In the genomic region with DNA sequence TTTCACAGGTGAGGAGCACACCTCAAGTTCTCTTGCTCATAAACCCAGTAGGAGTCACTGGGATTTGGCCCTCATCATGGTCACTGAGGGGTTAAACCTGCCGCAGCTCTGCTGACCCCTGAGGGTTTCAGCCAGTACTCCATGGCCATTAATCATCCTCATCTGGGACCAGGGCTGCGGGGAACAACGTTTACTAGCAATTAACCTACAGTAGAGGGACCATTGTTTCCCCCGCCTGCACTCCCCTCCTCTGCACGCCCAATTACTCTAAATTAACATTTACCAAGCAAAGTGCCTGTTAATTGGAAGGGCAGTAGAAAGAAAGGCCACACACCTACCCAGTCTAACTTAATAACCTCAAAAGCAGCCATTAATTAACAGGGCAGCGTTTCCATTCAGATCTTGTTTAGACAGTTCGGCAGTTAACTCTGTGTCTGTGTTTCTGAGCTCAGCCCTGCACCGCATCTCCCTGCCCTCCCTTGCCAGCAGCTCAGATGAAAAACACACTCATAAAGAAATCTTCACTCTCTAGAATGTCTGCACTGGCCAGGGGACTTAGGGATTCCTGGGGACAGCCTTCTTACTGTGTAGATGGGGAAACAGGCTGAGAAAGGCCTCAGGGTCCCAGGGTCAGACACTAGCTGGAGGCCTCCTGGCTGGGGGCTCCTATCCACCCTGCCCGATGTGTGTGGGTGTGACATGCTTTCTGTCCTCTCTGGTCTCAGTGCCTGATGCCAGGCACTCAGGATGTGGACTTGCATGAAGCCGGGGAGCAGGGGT, we compare ENCODE assay signal across 13 cellular contexts. TPM values are rescaled to one million over a fixed set of nuclear protein-coding genes. Genes with fewer than 3 reads are reported as not detected.
DNase-seq lines count a peak whose midpoint lies in the region; ATAC-seq and TF ChIP-seq lines count a peak whose summit lies in the region.
"Had no signal": no experiment of that assay in that cellular context is flagged by ENCODE, and none has a peak within 500 bp of the region (broad histone marks: within the 10 kb centered on the region; RNA-seq: fewer than 3 reads in every experiment).

No MANE protein-coding gene starts in this region.

- in situ Hi-C loops in brain microvascular endothelial cell (cut with HindIII; ENCODE audit: low pct_ligation_motif_present, low sequenced_read_pairs): no loop called here

- no peak overlapping the region for H3K27ac Mint-ChIP-seq in Calu3 (ENCODE audit: unreplicated experiment)

- no peak overlapping the region for H3K4me3 Mint-ChIP-seq in Calu3 (ENCODE audit: low read depth, unreplicated experiment)

- H3K27me3 Mint-ChIP-seq in Calu3 (ENCODE audit: unreplicated experiment): peaks cover 15% of the 10 kb centered on the region

- CTCF ChIA-PET in HEK293T (lab: Yijun Ruan, JAX): no interaction called here
- CTCF ChIA-PET in Calu3 (lab: Charles Lee): interaction anchor here (0.5 kb wide), 1 partner anchor 7 kb away, joined by 4 read pairs; no protein-coding TSS in a partner anchor

- H3K9me3 ChIP-seq in neuron (ENCODE audit: low read length): no peaks in the 10 kb centered on the region
- H3K9me3 ChIP-seq: heart left ventricle, thyroid gland had no signal

- H3K9me3 Mint-ChIP-seq in Calu3 (ENCODE audit: low read depth, unreplicated experiment): no peaks in the 10 kb centered on the region

- H3K27me3 ChIP-seq in brain microvascular endothelial cell (replicated peaks): no peaks in the 10 kb centered on the region
- no peaks in the 10 kb centered on the region for H3K27me3 ChIP-seq in neuron (ENCODE audit: insufficient read depth, low read length)
- H3K27me3 ChIP-seq: thyroid gland had no signal

- H3K4me3 ChIP-seq in brain microvascular endothelial cell (ENCODE audit: low read depth, low read length): no peak overlapping the region
- H3K4me3 ChIP-seq in neuron (ENCODE audit: low read length): peak overlapping the region; percentile 39
- H3K4me3 ChIP-seq: heart left ventricle, thyroid gland had no signal

- TF ChIP-seq CTCF in brain microvascular endothelial cell (IDR thresholded peaks at IDR 0.05; ENCODE audit: low read depth, low read length, missing control alignments) (peak; percentile 58), Calu3 (IDR thresholded peaks at IDR 0.05; ENCODE audit: unreplicated experiment) (no peak)

- peak; percentile 74 for DNase-seq in HEK293T (ENCODE audit: extremely low spot score)
- peak; percentile 75 for DNase-seq in NCI-H2227 (lab: John Stamatoyannopoulos, UW; ENCODE audit: unreplicated experiment)
- no peak for DNase-seq in brain microvascular endothelial cell
- DNase-seq in activated effector memory CD4-positive, alpha-beta T cell treated with anti-CD3 and anti-CD28 coated beads, Interleukin-2, amount 50 U/mL, for 16 hours: no peak
- DNase-seq in head of caudate nucleus: no peak
- no peak for DNase-seq in Calu3
- DNase-seq: activated naive CD4-positive, alpha-beta T cell treated with anti-CD3 and anti-CD28 coated beads, Interleukin-2, amount 50 U/mL, for 16 hours; effector memory CD4-positive, alpha-beta T cell; heart left ventricle; NCI-H446 treated with DMSO at 0.1 percent for 48 hours; thyroid gland had no signal

- POLR2A ChIA-PET in HEK293T (lab: Yijun Ruan, JAX): no interaction called here

- BruUV-seq in Calu3 (replicated peaks; lab: Mats Ljungman, UMichigan): no TSS peak

- H3K4me1 Mint-ChIP-seq in Calu3 (ENCODE audit: low read depth, unreplicated experiment): peaks cover 16% of the 10 kb centered on the region

- H2AFZ ChIP-seq in neuron (ENCODE audit: low read depth, low read length): peak overlapping the region; percentile 59

- ATAC-seq in HG02623 (IDR thresholded peaks at IDR 0.05; ENCODE audit: unreplicated experiment): no peak

- no peak overlapping the region for H3K27ac ChIP-seq in brain microvascular endothelial cell
- H3K27ac ChIP-seq: heart left ventricle, thyroid gland had no signal

- peaks cover 61% of the 10 kb centered on the region for H3K4me1 ChIP-seq in neuron (ENCODE audit: insufficient read depth, low read length)
- H3K4me1 ChIP-seq: heart left ventricle had no signal

- no peaks in the 10 kb centered on the region for H3K36me3 ChIP-seq in brain microvascular endothelial cell (replicated peaks)
- no peaks in the 10 kb centered on the region for H3K36me3 ChIP-seq in neuron (ENCODE audit: insufficient read depth, low read length)
- H3K36me3 ChIP-seq: heart left ventricle, thyroid gland had no signal

- intact Hi-C loops in head of caudate nucleus (cut with DNase I) (no loop called here), Calu3 (cut with micrococcal nuclease; ENCODE audit: unreplicated experiment) (no loop called here)

- no peaks in the 10 kb centered on the region for H3K36me3 Mint-ChIP-seq in Calu3 (ENCODE audit: insufficient read depth, unreplicated experiment)

TF ChIP-seq in HEK293T, 16 proteins besides CTCF, POLR2A, EP300 and RAD21:
- TF ChIP-seq, protein P1, sequence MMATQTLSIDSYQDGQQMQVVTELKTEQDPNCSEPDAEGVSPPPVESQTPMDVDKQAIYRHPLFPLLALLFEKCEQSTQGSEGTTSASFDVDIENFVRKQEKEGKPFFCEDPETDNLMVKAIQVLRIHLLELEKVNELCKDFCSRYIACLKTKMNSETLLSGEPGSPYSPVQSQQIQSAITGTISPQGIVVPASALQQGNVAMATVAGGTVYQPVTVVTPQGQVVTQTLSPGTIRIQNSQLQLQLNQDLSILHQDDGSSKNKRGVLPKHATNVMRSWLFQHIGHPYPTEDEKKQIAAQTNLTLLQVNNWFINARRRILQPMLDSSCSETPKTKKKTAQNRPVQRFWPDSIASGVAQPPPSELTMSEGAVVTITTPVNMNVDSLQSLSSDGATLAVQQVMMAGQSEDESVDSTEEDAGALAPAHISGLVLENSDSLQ (IDR thresholded peaks at IDR 0.05): peak; percentile 91
- no peak for TF ChIP-seq FOXM1 (IDR thresholded peaks at IDR 0.05; ENCODE audit: borderline replicate concordance)

RNA-seq across cellular contexts. Expression of a gene that starts 51.6 kb away (rescaled TPM):
- total RNA-seq in Calu3 (2022): 27.0 and 27.1 TPM in 2 replicates

RNA-seq across cellular contexts. Expression of a gene that starts 51.9 kb away (rescaled TPM):
- total RNA-seq in Calu3 (2022): 85.5 and 101 TPM in 2 replicates

Comparison
In these comparisons a context has a peak if more than half of its experiments do, and no peak if none do; other contexts are left out.
1. DNase-seq: peak in HEK293T (single experiment) and NCI-H2227 (single experiment); none in brain microvascular endothelial cell (single experiment), activated effector memory CD4-positive, alpha-beta T cell treated with anti-CD3 and anti-CD28 coated beads, Interleukin-2, amount 50 U/mL, for 16 hours (single experiment), head of caudate nucleus (0 of 42) and Calu3 (single experiment).